ENCODE assay signal across 8 cellular contexts in the genomic region with DNA sequence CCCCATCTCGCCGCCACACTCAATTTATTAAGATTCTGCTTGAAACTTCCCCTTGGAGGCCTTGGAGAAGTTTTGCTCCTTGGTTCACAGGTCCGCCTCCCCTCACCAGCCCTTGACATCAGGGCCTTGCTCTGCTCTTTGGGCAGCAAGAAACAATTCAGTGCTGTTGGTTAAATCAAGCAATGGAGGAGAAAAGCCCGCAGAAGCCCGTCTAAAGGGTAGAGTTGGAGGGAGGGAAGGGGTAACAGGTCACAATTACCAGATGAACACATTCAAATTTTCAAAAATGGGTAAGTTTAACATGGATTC. TPM values are rescaled to one million over a fixed set of nuclear protein-coding genes. Genes with fewer than 3 reads are reported as not detected.
A peak's percentile ranks its signal among the peaks of the same experiment; 100 is the strongest.
DNase-seq lines count a peak whose midpoint lies in the region; ATAC-seq and TF ChIP-seq lines count a peak whose summit lies in the region.

No MANE protein-coding gene starts in this region.

- peak; percentile 13 for ATAC-seq in GM19452 (IDR thresholded peaks at IDR 0.05; ENCODE audit: unreplicated experiment)
- peak; percentile 18 for ATAC-seq in mucosa of descending colon
- no peak for ATAC-seq in GM21360 (IDR thresholded peaks at IDR 0.05; ENCODE audit: unreplicated experiment)

- intact Hi-C loops in mucosa of descending colon (cut with DNase I, micrococcal nuclease), result loop anchor here (5.0 kb wide), 2 partner anchors 114 to 119 kb away; a partner anchor contains a TSS
- intact Hi-C loops in vagina (cut with DNase I), result loop anchor here (2.0 kb wide), 1 partner anchor 117 kb away; a partner anchor contains a TSS

- H3K27me3 ChIP-seq in ACC112 (ENCODE audit: insufficient read depth, low read length), result no peaks in the 10 kb centered on the region
- H3K27me3 ChIP-seq in SJCRH30, result no peaks in the 10 kb centered on the region
- no peaks in the 10 kb centered on the region for H3K27me3 ChIP-seq in vagina

- H3K27ac ChIP-seq in ACC112 (ENCODE audit: low read depth, low read length) (peak overlapping the region; percentile 82), SJCRH30 (peak overlapping the region; percentile 98), vagina (peak overlapping the region; percentile 97)

- H3K9me3 ChIP-seq in SJCRH30 (replicated peaks) (no peaks in the 10 kb centered on the region), mucosa of descending colon (no peaks in the 10 kb centered on the region), vagina (no peaks in the 10 kb centered on the region)

- peaks cover 85% of the 10 kb centered on the region for H3K79me2 ChIP-seq in ACC112 (ENCODE audit: control insufficient read depth, insufficient read depth, low read length, unreplicated experiment)

- TF ChIP-seq POLR2A in vagina (IDR thresholded peaks at IDR 0.05), result no peak

- DNase-seq in SJCRH30 (peak in 1 of 2 experiments; percentile 45), dermis blood vessel endothelial cell (peak; percentile 27), mucosa of descending colon (peak in 2 of 3 donors; percentile 24 to 33), vagina (ENCODE audit: extremely low spot score in 2 of 2) (no peak)
- DNase-seq in activated CD4-positive, CD25-positive, alpha-beta regulatory T cell treated with anti-CD3 and anti-CD28 coated beads, Interleukin-2, amount 50 U/mL, for 72 hours, result no peak

- TF ChIP-seq CTCF in mucosa of descending colon (IDR thresholded peaks at IDR 0.05) (no peak), vagina (IDR thresholded peaks at IDR 0.05) (no peak)

- H3K4me3 ChIP-seq in ACC112 (ENCODE audit: low read depth, low read length), result peak overlapping the region; percentile 83
- H3K4me3 ChIP-seq in SJCRH30, result peak overlapping the region; percentile 85
- H3K4me3 ChIP-seq in mucosa of descending colon, result peak overlapping the region; percentile 52
- H3K4me3 ChIP-seq in vagina, result peak overlapping the region; percentile 90 to 98

- H3K36me3 ChIP-seq in ACC112 (ENCODE audit: insufficient read depth, low read length) (peaks cover 43% of the 10 kb centered on the region), SJCRH30 (0 out of 2 replicates have a peak, but pooled peaks cover 4% of the 10 kb centered on the region), mucosa of descending colon (ENCODE audit: low read depth) (no peaks in the 10 kb centered on the region), vagina (peaks cover 0 to 21% of the 10 kb centered on the region in 2 donors)

- H3K4me1 ChIP-seq in ACC112 (ENCODE audit: control insufficient read depth, insufficient read depth, low read length, unreplicated experiment) (peaks cover 43% of the 10 kb centered on the region), SJCRH30 (peaks cover 15% of the 10 kb centered on the region), mucosa of descending colon (ENCODE audit: low read depth) (peaks cover 13% of the 10 kb centered on the region), vagina (peaks cover 29% of the 10 kb centered on the region)

- H2AFZ ChIP-seq in ACC112 (ENCODE audit: low read length, unreplicated experiment), result peak overlapping the region; percentile 24

RNA-seq across cellular contexts. Expression of a gene that starts 0.4 kb away (rescaled TPM):
- total RNA-seq in SJCRH30 (2014; rRNA removed; shearing (Covaris generic)), result 12.1 and 14.1 TPM in 2 replicates
- 23.0 and 23.4 TPM in 2 replicates for total RNA-seq in dermis blood vessel endothelial cell
- total RNA-seq in mucosa of descending colon, result 10 to 100 TPM; 32.2 to 51.1 (median 44.7) TPM
- 19.4 TPM for total RNA-seq in vagina

RNA-seq across cellular contexts. Expression of a gene that starts 0.5 kb away (rescaled TPM):
- 12.7 and 13.1 TPM in 2 replicates for total RNA-seq in SJCRH30 (2014; rRNA removed; shearing (Covaris generic))
- total RNA-seq in dermis blood vessel endothelial cell (23.8 and 36.4 TPM in 2 replicates), mucosa of descending colon (10 to 100 TPM; 56.0 to 68.3 (median 59.9) TPM), vagina (17.7 TPM)

RNA-seq across cellular contexts. Expression of a gene that starts 13.8 kb away (rescaled TPM):
- total RNA-seq in SJCRH30 (2014; rRNA removed; shearing (Covaris generic)), result 0.08 and 0.28 TPM in 2 replicates
- total RNA-seq in dermis blood vessel endothelial cell (0.17 and 0.47 TPM in 2 replicates), mucosa of descending colon (1 to 10 TPM; 1.2 to 2.0 (median 1.4) TPM), vagina (5.9 TPM)

RNA-seq across cellular contexts. Expression of a gene that starts 48.9 kb away (rescaled TPM):
- total RNA-seq in SJCRH30 (2014; rRNA removed; shearing (Covaris generic)), result 40.7 and 43.6 TPM in 2 replicates
- total RNA-seq in dermis blood vessel endothelial cell (36.4 and 63.3 TPM in 2 replicates), mucosa of descending colon (10 to 100 TPM; 43.3 to 80.2 (median 48.8) TPM), vagina (54.0 TPM)

Comparison
In these comparisons a context has a peak if more than half of its experiments do, and no peak if none do; other contexts are left out.
1. DNase-seq: peak in dermis blood vessel endothelial cell (single experiment) and mucosa of descending colon (2 of 3); none in vagina (0 of 2) and activated CD4-positive, CD25-positive, alpha-beta regulatory T cell treated with anti-CD3 and anti-CD28 coated beads, Interleukin-2, amount 50 U/mL, for 72 hours (single experiment).
2. Peak in every context shown above with its lines, with median percentiles within 50 percentile points of each other: H3K27ac ChIP-seq and H3K4me3 ChIP-seq.